Comparison of ENCODE assay signal across 1 cellular context in genomic region chr1:36321119-36321951, GRCh38.
TF ChIP-seq lines count a peak whose summit lies in the region.

No MANE protein-coding gene starts in this region.

TF ChIP-seq in K562, 482 proteins besides CTCF, POLR2A, EP300 and RAD21 (continued from another document and continues in another):
- TF ChIP-seq ELF2 (CRISPR knock-in tag; IDR thresholded peaks at IDR 0.05), result 0 out of 2 replicates have a peak, but pooled peaks have one; percentile 10
- TF ChIP-seq RBM14 (IDR thresholded peaks at IDR 0.05; ENCODE audit: borderline replicate concordance, insufficient read depth, low read depth, low read length), result 0 out of 2 replicates have a peak, but pooled peaks have one; percentile 40
- no peak for TF ChIP-seq MBD1 (CRISPR knock-in tag; IDR thresholded peaks at IDR 0.05)
- TF ChIP-seq ZBTB1 (CRISPR knock-in tag; IDR thresholded peaks at IDR 0.05; ENCODE audit: borderline replicate concordance, low read depth), result peak; percentile 88; the same call in 1 of the 2 replicates
- TF ChIP-seq CREB3 (tag; conservative IDR thresholded peaks at IDR 0.05; ENCODE audit: low read depth), result 0 out of 2 replicates have a peak, but pooled peaks have one; percentile 56
- TF ChIP-seq, protein P1, sequence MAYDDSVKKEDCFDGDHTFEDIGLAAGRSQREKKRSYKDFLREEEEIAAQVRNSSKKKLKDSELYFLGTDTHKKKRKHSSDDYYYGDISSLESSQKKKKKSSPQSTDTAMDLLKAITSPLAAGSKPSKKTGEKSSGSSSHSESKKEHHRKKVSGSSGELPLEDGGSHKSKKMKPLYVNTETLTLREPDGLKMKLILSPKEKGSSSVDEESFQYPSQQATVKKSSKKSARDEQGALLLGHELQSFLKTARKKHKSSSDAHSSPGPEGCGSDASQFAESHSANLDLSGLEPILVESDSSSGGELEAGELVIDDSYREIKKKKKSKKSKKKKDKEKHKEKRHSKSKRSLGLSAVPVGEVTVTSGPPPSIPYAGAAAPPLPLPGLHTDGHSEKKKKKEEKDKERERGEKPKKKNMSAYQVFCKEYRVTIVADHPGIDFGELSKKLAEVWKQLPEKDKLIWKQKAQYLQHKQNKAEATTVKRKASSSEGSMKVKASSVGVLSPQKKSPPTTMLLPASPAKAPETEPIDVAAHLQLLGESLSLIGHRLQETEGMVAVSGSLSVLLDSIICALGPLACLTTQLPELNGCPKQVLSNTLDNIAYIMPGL (CRISPR knock-in tag; IDR thresholded peaks at IDR 0.05), result 0 out of 2 replicates have a peak, but pooled peaks have one; percentile 68
- TF ChIP-seq, protein P2, sequence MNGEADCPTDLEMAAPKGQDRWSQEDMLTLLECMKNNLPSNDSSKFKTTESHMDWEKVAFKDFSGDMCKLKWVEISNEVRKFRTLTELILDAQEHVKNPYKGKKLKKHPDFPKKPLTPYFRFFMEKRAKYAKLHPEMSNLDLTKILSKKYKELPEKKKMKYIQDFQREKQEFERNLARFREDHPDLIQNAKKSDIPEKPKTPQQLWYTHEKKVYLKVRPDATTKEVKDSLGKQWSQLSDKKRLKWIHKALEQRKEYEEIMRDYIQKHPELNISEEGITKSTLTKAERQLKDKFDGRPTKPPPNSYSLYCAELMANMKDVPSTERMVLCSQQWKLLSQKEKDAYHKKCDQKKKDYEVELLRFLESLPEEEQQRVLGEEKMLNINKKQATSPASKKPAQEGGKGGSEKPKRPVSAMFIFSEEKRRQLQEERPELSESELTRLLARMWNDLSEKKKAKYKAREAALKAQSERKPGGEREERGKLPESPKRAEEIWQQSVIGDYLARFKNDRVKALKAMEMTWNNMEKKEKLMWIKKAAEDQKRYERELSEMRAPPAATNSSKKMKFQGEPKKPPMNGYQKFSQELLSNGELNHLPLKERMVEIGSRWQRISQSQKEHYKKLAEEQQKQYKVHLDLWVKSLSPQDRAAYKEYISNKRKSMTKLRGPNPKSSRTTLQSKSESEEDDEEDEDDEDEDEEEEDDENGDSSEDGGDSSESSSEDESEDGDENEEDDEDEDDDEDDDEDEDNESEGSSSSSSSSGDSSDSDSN (IDR thresholded peaks at IDR 0.05; ENCODE audit: borderline replicate concordance in 1 of 2, low read depth in 2 of 2, low read length in 2 of 2), result 0 out of 4 replicates have a peak, but pooled peaks have one; percentile 45 to 50
- TF ChIP-seq, protein P3, sequence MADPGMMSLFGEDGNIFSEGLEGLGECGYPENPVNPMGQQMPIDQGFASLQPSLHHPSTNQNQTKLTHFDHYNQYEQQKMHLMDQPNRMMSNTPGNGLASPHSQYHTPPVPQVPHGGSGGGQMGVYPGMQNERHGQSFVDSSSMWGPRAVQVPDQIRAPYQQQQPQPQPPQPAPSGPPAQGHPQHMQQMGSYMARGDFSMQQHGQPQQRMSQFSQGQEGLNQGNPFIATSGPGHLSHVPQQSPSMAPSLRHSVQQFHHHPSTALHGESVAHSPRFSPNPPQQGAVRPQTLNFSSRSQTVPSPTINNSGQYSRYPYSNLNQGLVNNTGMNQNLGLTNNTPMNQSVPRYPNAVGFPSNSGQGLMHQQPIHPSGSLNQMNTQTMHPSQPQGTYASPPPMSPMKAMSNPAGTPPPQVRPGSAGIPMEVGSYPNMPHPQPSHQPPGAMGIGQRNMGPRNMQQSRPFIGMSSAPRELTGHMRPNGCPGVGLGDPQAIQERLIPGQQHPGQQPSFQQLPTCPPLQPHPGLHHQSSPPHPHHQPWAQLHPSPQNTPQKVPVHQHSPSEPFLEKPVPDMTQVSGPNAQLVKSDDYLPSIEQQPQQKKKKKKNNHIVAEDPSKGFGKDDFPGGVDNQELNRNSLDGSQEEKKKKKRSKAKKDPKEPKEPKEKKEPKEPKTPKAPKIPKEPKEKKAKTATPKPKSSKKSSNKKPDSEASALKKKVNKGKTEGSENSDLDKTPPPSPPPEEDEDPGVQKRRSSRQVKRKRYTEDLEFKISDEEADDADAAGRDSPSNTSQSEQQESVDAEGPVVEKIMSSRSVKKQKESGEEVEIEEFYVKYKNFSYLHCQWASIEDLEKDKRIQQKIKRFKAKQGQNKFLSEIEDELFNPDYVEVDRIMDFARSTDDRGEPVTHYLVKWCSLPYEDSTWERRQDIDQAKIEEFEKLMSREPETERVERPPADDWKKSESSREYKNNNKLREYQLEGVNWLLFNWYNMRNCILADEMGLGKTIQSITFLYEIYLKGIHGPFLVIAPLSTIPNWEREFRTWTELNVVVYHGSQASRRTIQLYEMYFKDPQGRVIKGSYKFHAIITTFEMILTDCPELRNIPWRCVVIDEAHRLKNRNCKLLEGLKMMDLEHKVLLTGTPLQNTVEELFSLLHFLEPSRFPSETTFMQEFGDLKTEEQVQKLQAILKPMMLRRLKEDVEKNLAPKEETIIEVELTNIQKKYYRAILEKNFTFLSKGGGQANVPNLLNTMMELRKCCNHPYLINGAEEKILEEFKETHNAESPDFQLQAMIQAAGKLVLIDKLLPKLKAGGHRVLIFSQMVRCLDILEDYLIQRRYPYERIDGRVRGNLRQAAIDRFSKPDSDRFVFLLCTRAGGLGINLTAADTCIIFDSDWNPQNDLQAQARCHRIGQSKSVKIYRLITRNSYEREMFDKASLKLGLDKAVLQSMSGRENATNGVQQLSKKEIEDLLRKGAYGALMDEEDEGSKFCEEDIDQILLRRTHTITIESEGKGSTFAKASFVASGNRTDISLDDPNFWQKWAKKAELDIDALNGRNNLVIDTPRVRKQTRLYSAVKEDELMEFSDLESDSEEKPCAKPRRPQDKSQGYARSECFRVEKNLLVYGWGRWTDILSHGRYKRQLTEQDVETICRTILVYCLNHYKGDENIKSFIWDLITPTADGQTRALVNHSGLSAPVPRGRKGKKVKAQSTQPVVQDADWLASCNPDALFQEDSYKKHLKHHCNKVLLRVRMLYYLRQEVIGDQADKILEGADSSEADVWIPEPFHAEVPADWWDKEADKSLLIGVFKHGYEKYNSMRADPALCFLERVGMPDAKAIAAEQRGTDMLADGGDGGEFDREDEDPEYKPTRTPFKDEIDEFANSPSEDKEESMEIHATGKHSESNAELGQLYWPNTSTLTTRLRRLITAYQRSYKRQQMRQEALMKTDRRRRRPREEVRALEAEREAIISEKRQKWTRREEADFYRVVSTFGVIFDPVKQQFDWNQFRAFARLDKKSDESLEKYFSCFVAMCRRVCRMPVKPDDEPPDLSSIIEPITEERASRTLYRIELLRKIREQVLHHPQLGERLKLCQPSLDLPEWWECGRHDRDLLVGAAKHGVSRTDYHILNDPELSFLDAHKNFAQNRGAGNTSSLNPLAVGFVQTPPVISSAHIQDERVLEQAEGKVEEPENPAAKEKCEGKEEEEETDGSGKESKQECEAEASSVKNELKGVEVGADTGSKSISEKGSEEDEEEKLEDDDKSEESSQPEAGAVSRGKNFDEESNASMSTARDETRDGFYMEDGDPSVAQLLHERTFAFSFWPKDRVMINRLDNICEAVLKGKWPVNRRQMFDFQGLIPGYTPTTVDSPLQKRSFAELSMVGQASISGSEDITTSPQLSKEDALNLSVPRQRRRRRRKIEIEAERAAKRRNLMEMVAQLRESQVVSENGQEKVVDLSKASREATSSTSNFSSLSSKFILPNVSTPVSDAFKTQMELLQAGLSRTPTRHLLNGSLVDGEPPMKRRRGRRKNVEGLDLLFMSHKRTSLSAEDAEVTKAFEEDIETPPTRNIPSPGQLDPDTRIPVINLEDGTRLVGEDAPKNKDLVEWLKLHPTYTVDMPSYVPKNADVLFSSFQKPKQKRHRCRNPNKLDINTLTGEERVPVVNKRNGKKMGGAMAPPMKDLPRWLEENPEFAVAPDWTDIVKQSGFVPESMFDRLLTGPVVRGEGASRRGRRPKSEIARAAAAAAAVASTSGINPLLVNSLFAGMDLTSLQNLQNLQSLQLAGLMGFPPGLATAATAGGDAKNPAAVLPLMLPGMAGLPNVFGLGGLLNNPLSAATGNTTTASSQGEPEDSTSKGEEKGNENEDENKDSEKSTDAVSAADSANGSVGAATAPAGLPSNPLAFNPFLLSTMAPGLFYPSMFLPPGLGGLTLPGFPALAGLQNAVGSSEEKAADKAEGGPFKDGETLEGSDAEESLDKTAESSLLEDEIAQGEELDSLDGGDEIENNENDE (IDR thresholded peaks at IDR 0.05; ENCODE audit: low read depth, low read length), result no peak
- TF ChIP-seq, protein P4, sequence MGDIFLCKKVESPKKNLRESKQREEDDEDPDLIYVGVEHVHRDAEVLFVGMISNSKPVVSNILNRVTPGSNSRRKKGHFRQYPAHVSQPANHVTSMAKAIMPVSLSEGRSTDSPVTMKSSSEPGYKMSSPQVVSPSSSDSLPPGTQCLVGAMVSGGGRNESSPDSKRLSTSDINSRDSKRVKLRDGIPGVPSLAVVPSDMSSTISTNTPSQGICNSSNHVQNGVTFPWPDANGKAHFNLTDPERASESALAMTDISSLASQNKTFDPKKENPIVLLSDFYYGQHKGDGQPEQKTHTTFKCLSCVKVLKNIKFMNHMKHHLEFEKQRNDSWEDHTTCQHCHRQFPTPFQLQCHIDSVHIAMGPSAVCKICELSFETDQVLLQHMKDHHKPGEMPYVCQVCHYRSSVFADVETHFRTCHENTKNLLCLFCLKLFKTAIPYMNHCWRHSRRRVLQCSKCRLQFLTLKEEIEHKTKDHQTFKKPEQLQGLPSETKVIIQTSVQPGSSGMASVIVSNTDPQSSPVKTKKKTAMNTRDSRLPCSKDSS (IDR thresholded peaks at IDR 0.05; ENCODE audit: low read depth, partially characterized antibody), result no peak
- TF ChIP-seq SOX6 (IDR thresholded peaks at IDR 0.05), result peak; percentile 81
- TF ChIP-seq ZBTB7A (IDR thresholded peaks at IDR 0.05; ENCODE audit: borderline replicate concordance, control insufficient read depth, low read depth, low read length), result peak; percentile 96
- no peak; the same call in none of the 2 replicates for TF ChIP-seq ZNF133 (CRISPR knock-in tag; IDR thresholded peaks at IDR 0.05)
- TF ChIP-seq KAT7 (CRISPR knock-in tag; IDR thresholded peaks at IDR 0.05; ENCODE audit: borderline replicate concordance), result peak; percentile 95
- peak; percentile 91 for TF ChIP-seq FIP1L1 (IDR thresholded peaks at IDR 0.05; ENCODE audit: low read depth, low read length, poor library complexity, severe bottlenecking)
- TF ChIP-seq POLR2H (tag; IDR thresholded peaks at IDR 0.05; ENCODE audit: low read depth), result no peak
- no peak for TF ChIP-seq ZNF830 (CRISPR knock-in tag; IDR thresholded peaks at IDR 0.05)
- TF ChIP-seq ZNF197 (CRISPR knock-in tag; IDR thresholded peaks at IDR 0.05; ENCODE audit: low read depth), result no peak
- no peak for TF ChIP-seq RFX1 (IDR thresholded peaks at IDR 0.05)
- peak; percentile 87 for TF ChIP-seq HMGN3 (IDR thresholded peaks at IDR 0.05; ENCODE audit: borderline replicate concordance, extremely low read depth, insufficient read length, low read depth, low read length)
- TF ChIP-seq ZFP30 (CRISPR knock-in tag; IDR thresholded peaks at IDR 0.05; ENCODE audit: borderline replicate concordance), result no peak
- TF ChIP-seq NFIX (CRISPR knock-in tag; IDR thresholded peaks at IDR 0.05; ENCODE audit: low read depth), result no peak
- no peak for TF ChIP-seq ZNF253 (CRISPR knock-in tag; conservative IDR thresholded peaks at IDR 0.05)
- peak; percentile 83; the same call in 1 of the 2 replicates for TF ChIP-seq ZNF175 (CRISPR knock-in tag; IDR thresholded peaks at IDR 0.05; ENCODE audit: low read depth)
- TF ChIP-seq YBX1 (IDR thresholded peaks at IDR 0.05), result no peak
- TF ChIP-seq RHOXF2B (CRISPR knock-in tag; conservative IDR thresholded peaks at IDR 0.05), result no peak
- TF ChIP-seq ZNF384 (IDR thresholded peaks at IDR 0.05; ENCODE audit: low read depth, low read length), result no peak
- no peak for TF ChIP-seq HSF4 (CRISPR knock-in tag; IDR thresholded peaks at IDR 0.05; ENCODE audit: borderline replicate concordance)
- no peak for TF ChIP-seq EWSR1 (IDR thresholded peaks at IDR 0.05; ENCODE audit: borderline replicate concordance, low read depth, partially characterized antibody)
- TF ChIP-seq ZNF77 (CRISPR knock-in tag; IDR thresholded peaks at IDR 0.05), result no peak
- no peak for TF ChIP-seq MAFG (tag; conservative IDR thresholded peaks at IDR 0.05)
- TF ChIP-seq ZNF639 (CRISPR knock-in tag; conservative IDR thresholded peaks at IDR 0.05 in 1 of 2, IDR thresholded peaks at IDR 0.05 in 1 of 2), result peak in 1 of 2 experiments; percentile 84; a peak in 2 of 4 replicates
- TF ChIP-seq NELFE (IDR thresholded peaks at IDR 0.05; ENCODE audit: insufficient read depth, insufficient read length), result no peak
